In genomic region chr11:6418199-6418957, GRCh38 we compare ENCODE assay signal across 8 cellular contexts. TPM values are rescaled to one million over a fixed set of nuclear protein-coding genes. Genes with fewer than 3 reads are reported as not detected.
DNase-seq lines count a peak whose midpoint lies in the region; ATAC-seq and TF ChIP-seq lines count a peak whose summit lies in the region.

No MANE protein-coding gene starts in this region.

- peaks cover 2% of the 10 kb centered on the region for H3K4me1 Mint-ChIP-seq in progenitor cell of endocrine pancreas (ENCODE audit: low read depth)

- no peak overlapping the region for H3K4me3 Mint-ChIP-seq in progenitor cell of endocrine pancreas (ENCODE audit: low read depth)

- no peaks in the 10 kb centered on the region for H3K9me3 Mint-ChIP-seq in progenitor cell of endocrine pancreas (ENCODE audit: low read depth)

- DNase-seq in NCI-H1105 treated with DMSO at 0.1 percent for 48 hours (lab: John Stamatoyannopoulos, UW) (peak; percentile 18), NCI-H1105 (lab: John Stamatoyannopoulos, UW) (no peak), NCI-H69 (lab: John Stamatoyannopoulos, UW) (peak; percentile 34), fibroblast of mammary gland (ENCODE audit: low read depth) (no peak), progenitor cell of endocrine pancreas (ENCODE audit: low spot score, unreplicated experiment) (peak; percentile 41), NCI-H2171 (lab: John Stamatoyannopoulos, UW) (no peak), NCI-H2029 (lab: John Stamatoyannopoulos, UW) (no peak)

- ATAC-seq in HG03097 (IDR thresholded peaks at IDR 0.05; ENCODE audit: low FRiP score, unreplicated experiment): no peak

- H3K27me3 Mint-ChIP-seq in progenitor cell of endocrine pancreas: peaks cover 20% of the 10 kb centered on the region

- no peaks in the 10 kb centered on the region for H3K36me3 Mint-ChIP-seq in progenitor cell of endocrine pancreas (ENCODE audit: insufficient read depth)

- H3K4me3 ChIP-seq in fibroblast of mammary gland (ENCODE audit: control insufficient read depth, low read depth, low read length): peak overlapping the region; percentile 63

- no peak for TF ChIP-seq CTCF in fibroblast of mammary gland (conservative IDR thresholded peaks at IDR 0.05; ENCODE audit: control insufficient read depth, insufficient read depth, low read depth, low read length)
- TF ChIP-seq CTCF in progenitor cell of endocrine pancreas (IDR thresholded peaks at IDR 0.05; ENCODE audit: unreplicated experiment): peak; percentile 18

- no peak overlapping the region for H3K27ac Mint-ChIP-seq in progenitor cell of endocrine pancreas

RNA-seq across cellular contexts. Expression of gene APBB1, which starts 0.5 kb away (rescaled TPM):
- total RNA-seq in progenitor cell of endocrine pancreas: 64.2 and 71.4 TPM in 2 replicates

RNA-seq across cellular contexts. Expression of gene HPX, which starts 22.4 kb away (rescaled TPM):
- 2.5 and 6.1 TPM in 2 replicates for total RNA-seq in progenitor cell of endocrine pancreas

RNA-seq across cellular contexts. Expression of gene SMPD1, which starts 28.1 kb away (rescaled TPM):
- total RNA-seq in progenitor cell of endocrine pancreas: 25.5 and 27.8 TPM in 2 replicates

RNA-seq across cellular contexts. Expression of gene TRIM3, which starts 55.4 kb away (rescaled TPM):
- total RNA-seq in progenitor cell of endocrine pancreas: 18.5 and 22.6 TPM in 2 replicates

Comparison
In these comparisons a context has a peak if more than half of its experiments do, and no peak if none do; other contexts are left out.
1. DNase-seq: peak in NCI-H1105 treated with DMSO at 0.1 percent for 48 hours (single experiment), NCI-H69 (single experiment) and progenitor cell of endocrine pancreas (single experiment); none in NCI-H1105 (single experiment), fibroblast of mammary gland (single experiment), NCI-H2171 (single experiment) and NCI-H2029 (single experiment).